ENCODE assay signal across 8 cellular contexts in genomic region chr12:124917841-124918621, GRCh38. TPM values are rescaled to one million over a fixed set of nuclear protein-coding genes. Genes with fewer than 3 reads are reported as not detected.
DNase-seq lines count a peak whose midpoint lies in the region; ATAC-seq, FAIRE-seq and TF ChIP-seq lines count a peak whose summit lies in the region.

No MANE protein-coding gene starts in this region.

- no peaks in the 10 kb centered on the region for H3K9me3 ChIP-seq in A549
- no peaks in the 10 kb centered on the region for H3K9me3 ChIP-seq in muscle layer of colon (ENCODE audit: low read length)

- H3K9me3 Mint-ChIP-seq in chondrocyte (ENCODE audit: low read depth) = no peaks in the 10 kb centered on the region

- H3K4me3 Mint-ChIP-seq in chondrocyte (ENCODE audit: unreplicated experiment) = peak overlapping the region; percentile 99

- TF ChIP-seq CTCF in A549 (IDR thresholded peaks at IDR 0.05) (no peak), chondrocyte (IDR thresholded peaks at IDR 0.05) (no peak)

- H3K4me1 Mint-ChIP-seq in chondrocyte (ENCODE audit: low read depth) = peaks cover 79% of the 10 kb centered on the region

- TF ChIP-seq POLR2A in A549 (IDR thresholded peaks at IDR 0.05; ENCODE audit: low read length) = no peak

- peak overlapping the region; percentile 97 to 98 for H3K27ac ChIP-seq in A549
- peak overlapping the region; percentile 100 for H3K27ac ChIP-seq in muscle layer of colon (ENCODE audit: low read depth, low read length)

- ATAC-seq in A549 = no peak
- no peak for ATAC-seq in HG02759 (IDR thresholded peaks at IDR 0.05; ENCODE audit: unreplicated experiment)

- CTCF ChIA-PET in A549 (lab: Yijun Ruan, JAX) = interaction anchor here (0.6 to 14.3 kb wide), 7 partner anchors 8 to 40 kb away, joined by 4 to 207 read pairs (median 14); no protein-coding TSS in a partner anchor

- TF ChIP-seq RAD21 in A549 (conservative IDR thresholded peaks at IDR 0.05 in 1 of 2, IDR thresholded peaks at IDR 0.05 in 1 of 2) = no peak
- no peak for TF ChIP-seq RAD21 in Ishikawa (IDR thresholded peaks at IDR 0.05; ENCODE audit: low read depth)

- FAIRE-seq in A549 (lab: Jason Lieb, UNC) = no peak

- no peaks in the 10 kb centered on the region for H3K27me3 ChIP-seq in muscle layer of colon (ENCODE audit: control insufficient read depth in 1 of 2, insufficient read depth in 2 of 2, low read length in 2 of 2)

- peak overlapping the region; percentile 72 for H3K9ac ChIP-seq in muscle layer of colon (ENCODE audit: low read length)

- POLR2A ChIA-PET in A549 (lab: Yijun Ruan, JAX) = interaction anchor here (1.0 to 5.9 kb wide), 5 partner anchors 9 to 21 kb away, joined by 10 to 125 read pairs (median 15); no protein-coding TSS in a partner anchor

- H3K4me3 ChIP-seq in A549 (peak overlapping the region; percentile 42), muscle layer of colon (ENCODE audit: low read depth in 1 of 2, low read length in 2 of 2) (peak overlapping the region; percentile 23 to 60)

- peaks cover 15% of the 10 kb centered on the region for H3K36me3 Mint-ChIP-seq in chondrocyte (ENCODE audit: low read depth)

- TF ChIP-seq EP300 in A549 (IDR thresholded peaks at IDR 0.05) (no peak), Ishikawa (IDR thresholded peaks at IDR 0.05; ENCODE audit: borderline replicate concordance) (peak; percentile 50; the same call in 1 of the 2 replicates)

- no peak for DNase-seq in A549 (ENCODE audit: low read depth in 1 of 2, low spot score in 1 of 2)
- no peak for DNase-seq in chondrocyte (ENCODE audit: low spot score)
- DNase-seq in NCI-H1417 (lab: John Stamatoyannopoulos, UW) = no peak
- DNase-seq in medulla oblongata (ENCODE audit: extremely low spot score) = no peak
- DNase-seq in NCI-H146 treated with DMSO at 0.1 percent for 48 hours (lab: John Stamatoyannopoulos, UW; ENCODE audit: unreplicated experiment) = no peak

- peak overlapping the region; percentile 100 for H3K27ac Mint-ChIP-seq in chondrocyte (ENCODE audit: unreplicated experiment)

- H3K36me3 ChIP-seq in muscle layer of colon (ENCODE audit: insufficient read depth, low read length) = no peaks in the 10 kb centered on the region

- WGBS in A549 (ENCODE audit: missing lambda C conversion rate) = 27% methylated on average over 12 of the region's 12 CpGs

- H3K4me2 ChIP-seq in A549 = peak overlapping the region; percentile 94

- H3K27me3 Mint-ChIP-seq in chondrocyte (ENCODE audit: low read depth) = no peaks in the 10 kb centered on the region

- peaks cover 54% of the 10 kb centered on the region for H3K4me1 ChIP-seq in A549
- peaks cover 58% of the 10 kb centered on the region for H3K4me1 ChIP-seq in muscle layer of colon (ENCODE audit: insufficient read depth, low read length)

TF ChIP-seq in A549, 52 proteins besides CTCF, POLR2A, EP300 and RAD21 (continues in another document):
- TF ChIP-seq TP53 (CRISPR knock-in tag; IDR thresholded peaks at IDR 0.05) = peak; percentile 83; the same call in 1 of the 2 replicates
- no peak for TF ChIP-seq HOXB5 (CRISPR knock-in tag; IDR thresholded peaks at IDR 0.05)
- no peak for TF ChIP-seq ZSCAN20 (CRISPR knock-in tag; IDR thresholded peaks at IDR 0.05)
- peak in 1 of 2 experiments; percentile 23; a peak in 2 of 5 replicates for TF ChIP-seq JUN (IDR thresholded peaks at IDR 0.05)
- TF ChIP-seq PHF8 (IDR thresholded peaks at IDR 0.05; ENCODE audit: borderline replicate concordance, low read depth) = no peak
- no peak for TF ChIP-seq ZC3H11A (IDR thresholded peaks at IDR 0.05)
- 0 out of 2 replicates have a peak, but pooled peaks have one; percentile 21 for TF ChIP-seq HOXB13 (CRISPR knock-in tag; IDR thresholded peaks at IDR 0.05; ENCODE audit: low read depth)
- TF ChIP-seq CEBPB (IDR thresholded peaks at IDR 0.05) = no peak
- no peak for TF ChIP-seq ZFP36 (IDR thresholded peaks at IDR 0.05; ENCODE audit: borderline replicate concordance, partially characterized antibody)
- TF ChIP-seq HDAC2 (IDR thresholded peaks at IDR 0.05) = no peak
- no peak for TF ChIP-seq RCOR1 (IDR thresholded peaks at IDR 0.05; ENCODE audit: low read depth, low read length)
- TF ChIP-seq TFCP2L1 (CRISPR knock-in tag; IDR thresholded peaks at IDR 0.05) = 0 out of 2 replicates have a peak, but pooled peaks have one; percentile 39
- no peak for TF ChIP-seq RFX5 (IDR thresholded peaks at IDR 0.05)
- TF ChIP-seq NR3C1 (IDR thresholded peaks at IDR 0.05) = no peak
- no peak for TF ChIP-seq BCL3 (IDR thresholded peaks at IDR 0.05)
- no peak for TF ChIP-seq KDM5A (IDR thresholded peaks at IDR 0.05)
- no peak for TF ChIP-seq EHMT2 (IDR thresholded peaks at IDR 0.05; ENCODE audit: low read depth)
- no peak for TF ChIP-seq JUNB (IDR thresholded peaks at IDR 0.05)
- TF ChIP-seq ZNF302 (CRISPR knock-in tag; IDR thresholded peaks at IDR 0.05) = no peak
- TF ChIP-seq FOSB (CRISPR knock-in tag; IDR thresholded peaks at IDR 0.05) = peak; percentile 58; the same call in 1 of the 2 replicates
- no peak for TF ChIP-seq NPAS2 (CRISPR knock-in tag; IDR thresholded peaks at IDR 0.05; ENCODE audit: borderline replicate concordance)

TF ChIP-seq in Ishikawa, 13 proteins besides CTCF, POLR2A, EP300 and RAD21:
- TF ChIP-seq USF1 (IDR thresholded peaks at IDR 0.05) = peak; percentile 71; the same call in 1 of the 2 replicates
- TF ChIP-seq NFIC (IDR thresholded peaks at IDR 0.05) = no peak; the same call in 1 of the 2 replicates
- TF ChIP-seq TEAD4 (IDR thresholded peaks at IDR 0.05) = peak; percentile 51
- TF ChIP-seq CREB1 (IDR thresholded peaks at IDR 0.05; ENCODE audit: low read depth) = no peak
- peak; percentile 57; the same call in 1 of the 2 replicates for TF ChIP-seq TCF12 (IDR thresholded peaks at IDR 0.05; ENCODE audit: low read depth)
- no peak for TF ChIP-seq CEBPB (IDR thresholded peaks at IDR 0.05)
- no peak for TF ChIP-seq EGR1 (IDR thresholded peaks at IDR 0.05)
- TF ChIP-seq ZBTB7A (IDR thresholded peaks at IDR 0.05; ENCODE audit: low read depth) = no peak
- TF ChIP-seq YY1 (IDR thresholded peaks at IDR 0.05; ENCODE audit: low read depth) = no peak
- peak; percentile 33; the same call in 1 of the 2 replicates for TF ChIP-seq MAX (IDR thresholded peaks at IDR 0.05)

RNA-seq across cellular contexts. Expression of gene UBC, which starts 3.6 kb away (rescaled TPM):
- 2,000 and 2,573 TPM in 2 replicates for polyA plus RNA-seq in A549 (2011; rRNA removed)
- 1,783 and 1,966 TPM in 2 replicates for polyA plus RNA-seq in A549 (2012; cell fraction: cytosol; rRNA removed)
- 1,709 and 1,846 TPM in 2 replicates for polyA plus RNA-seq in A549 (2012; cell fraction: nucleus; rRNA removed)
- 993 to 1,034 TPM (median 1,028 TPM) in 3 replicates for polyA plus RNA-seq in A549 (2017; fragmentation: RNase III; extraction: RNeasy Plus Mini Kit Qiagen cat#74134 plus additional on column Dnase treatment)
- polyA minus RNA-seq in A549 (2011; rRNA and poly(A)+ RNA removed) = 1,104 and 1,174 TPM in 2 replicates
- 987 to 1,235 TPM (median 1,212 TPM) in 3 replicates for total RNA-seq in chondrocyte

RNA-seq across cellular contexts. Expression of gene SCARB1, which starts 54.4 kb away (rescaled TPM):
- polyA plus RNA-seq in A549 (2011; rRNA removed) (81.1 and 111 TPM in 2 replicates), A549 (2017; fragmentation: RNase III; extraction: RNeasy Plus Mini Kit Qiagen cat#74134 plus additional on column Dnase treatment) (151 to 160 TPM (median 154 TPM) in 3 replicates)
- 281 and 385 TPM in 2 replicates for polyA plus RNA-seq in A549 (2012; cell fraction: cytosol; rRNA removed)
- 568 and 899 TPM in 2 replicates for polyA plus RNA-seq in A549 (2012; cell fraction: nucleus; rRNA removed)
- polyA minus RNA-seq in A549 (2011; rRNA and poly(A)+ RNA removed) = 151 and 173 TPM in 2 replicates
- 20.1 to 30.0 TPM (median 20.4 TPM) in 3 replicates for total RNA-seq in chondrocyte
